In the genomic region with DNA sequence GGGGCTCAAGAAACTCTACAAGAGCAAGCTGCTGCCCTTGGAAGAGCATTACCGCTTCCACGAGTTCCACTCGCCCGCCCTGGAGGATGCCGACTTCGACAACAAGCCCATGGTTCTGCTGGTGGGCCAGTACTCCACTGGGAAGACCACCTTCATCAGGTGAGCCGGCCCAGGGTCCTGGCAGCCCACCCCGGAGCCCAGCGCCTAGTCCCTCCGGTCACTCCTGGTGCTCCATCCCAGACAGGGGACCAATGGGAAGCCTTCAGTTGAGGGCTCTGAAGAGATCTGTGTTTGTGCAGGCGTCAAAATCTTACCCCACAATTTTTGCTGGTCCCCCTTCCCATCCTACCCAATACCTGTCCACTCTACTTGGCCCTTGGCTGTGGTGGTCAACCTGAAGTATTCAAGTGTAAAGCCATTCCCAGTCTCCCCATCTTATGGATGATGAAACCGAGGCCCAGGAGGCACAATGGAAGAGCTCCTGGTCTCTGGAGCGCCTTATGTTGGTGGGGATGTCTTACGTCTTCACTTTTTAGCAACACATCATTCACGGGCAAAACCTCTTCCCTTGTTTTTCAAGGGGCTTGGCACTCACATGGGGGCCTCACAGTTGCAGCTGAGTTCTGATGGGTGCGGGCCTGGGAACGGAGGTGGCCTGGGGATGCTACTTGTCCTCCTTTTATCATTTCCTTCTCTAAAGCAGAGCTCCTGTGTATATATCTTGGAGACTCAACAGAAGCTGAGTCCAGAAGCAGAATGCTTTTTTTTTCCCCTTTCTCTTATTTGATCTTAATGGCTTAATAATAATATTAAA, we compare ENCODE assay signal across 8 cellular contexts. TPM values are rescaled to one million over a fixed set of nuclear protein-coding genes. Genes with fewer than 3 reads are reported as not detected.
DNase-seq lines count a peak whose midpoint lies in the region; ATAC-seq and TF ChIP-seq lines count a peak whose summit lies in the region.

No MANE protein-coding gene starts in this region.

- DNase-seq in cardiac muscle cell (ENCODE audit: low read depth in 1 of 2, low spot score in 1 of 2) (no peak), left cardiac atrium (no peak), choroid plexus epithelial cell (ENCODE audit: low read depth) (no peak), uterus (no peak), GF-D8 (lab: John Stamatoyannopoulos, UW) (no peak)

- no peak for ATAC-seq in left cardiac atrium
- ATAC-seq in HG03442 (IDR thresholded peaks at IDR 0.05; ENCODE audit: unreplicated experiment): no peak
- no peak for ATAC-seq in GM19467 (IDR thresholded peaks at IDR 0.05; ENCODE audit: unreplicated experiment)

- H3K4me1 ChIP-seq in cardiac muscle cell (ENCODE audit: low read depth): peaks cover 30% of the 10 kb centered on the region
- no peaks in the 10 kb centered on the region for H3K4me1 ChIP-seq in mucosa of rectum (ENCODE audit: control insufficient read depth in 2 of 2, insufficient read depth in 2 of 2, low read length in 2 of 2)
- H3K4me1 ChIP-seq in uterus: peaks cover 0 to 6% of the 10 kb centered on the region in 2 donors

- H3K4me3 ChIP-seq in cardiac muscle cell: peak overlapping the region; percentile 54
- H3K4me3 ChIP-seq in choroid plexus epithelial cell (ENCODE audit: low read depth, low read length): peak overlapping the region; percentile 88
- peak overlapping the region; percentile 68 to 73 for H3K4me3 ChIP-seq in mucosa of rectum (ENCODE audit: low read length in 2 of 2)
- H3K4me3 ChIP-seq in uterus: peak overlapping the region; percentile 53 to 68

- intact Hi-C loops in left cardiac atrium (cut with DNase I): loop anchor here in 1 of 2 donors (5.0 kb wide), 1 partner anchor 87 kb away; no protein-coding TSS in a partner anchor
- intact Hi-C loops in uterus (cut with DNase I; ENCODE audit: low total_unique reads): no loop called here

- no peak for TF ChIP-seq POLR2A in uterus (IDR thresholded peaks at IDR 0.05)

- H3K9ac ChIP-seq in mucosa of rectum (ENCODE audit: low read depth in 1 of 2, low read length in 2 of 2): peak overlapping the region in 1 of 2 donors; percentile 27

- H3K36me3 ChIP-seq in cardiac muscle cell: no peaks in the 10 kb centered on the region
- no peaks in the 10 kb centered on the region for H3K36me3 ChIP-seq in mucosa of rectum (ENCODE audit: control insufficient read depth in 2 of 2, insufficient read depth in 2 of 2, low read length in 2 of 2)
- no peaks in the 10 kb centered on the region for H3K36me3 ChIP-seq in uterus

- TF ChIP-seq CTCF in cardiac muscle cell (IDR thresholded peaks at IDR 0.05; ENCODE audit: low read depth, low read length) (no peak), choroid plexus epithelial cell (conservative IDR thresholded peaks at IDR 0.05; ENCODE audit: low read depth, low read length) (no peak), uterus (IDR thresholded peaks at IDR 0.05) (no peak)

- no peaks in the 10 kb centered on the region for H3K27me3 ChIP-seq in cardiac muscle cell
- no peaks in the 10 kb centered on the region for H3K27me3 ChIP-seq in mucosa of rectum (ENCODE audit: control insufficient read depth in 2 of 2, insufficient read depth in 2 of 2, low read length in 2 of 2)
- no peaks in the 10 kb centered on the region for H3K27me3 ChIP-seq in uterus

- H3K9me3 ChIP-seq in cardiac muscle cell (ENCODE audit: low read depth) (no peaks in the 10 kb centered on the region), mucosa of rectum (ENCODE audit: control insufficient read depth in 2 of 2, low read length in 2 of 2) (no peaks in the 10 kb centered on the region), uterus (no peaks in the 10 kb centered on the region)

- H3K27ac ChIP-seq in cardiac muscle cell: no peak overlapping the region
- no peak overlapping the region for H3K27ac ChIP-seq in mucosa of rectum (ENCODE audit: low read depth in 2 of 2, low read length in 2 of 2)
- H3K27ac ChIP-seq in uterus: peak overlapping the region; percentile 33 to 59

RNA-seq across cellular contexts. Expression of gene EHD3, which starts 0.9 kb away (rescaled TPM):
- total RNA-seq in cardiac muscle cell: 17.6 and 21.1 TPM in 2 replicates
- 12.3 and 15.5 TPM in 2 replicates for polyA plus RNA-seq in cardiac muscle cell
- total RNA-seq in left cardiac atrium: 10 to 100 TPM in 1 of 2 donors, 1 to 10 TPM in 1; 8.1 to 11.7 TPM
- 10 to 100 TPM in 1 of 4 donors, 1 to 10 TPM in 3; 2.6 to 13.1 (median 4.8) TPM for total RNA-seq in uterus

RNA-seq across cellular contexts. Expression of gene CAPN14, which starts 17.6 kb away (rescaled TPM):
- total RNA-seq in cardiac muscle cell (0.21 and 0.39 TPM in 2 replicates), left cardiac atrium (under 1 TPM; 0.12 to 0.26 TPM), uterus (under 1 TPM in 3 of 4 donors, not detected in 1; under 0.01 to 0.29 (median 0.14) TPM)
- not detected in 2 replicates for polyA plus RNA-seq in cardiac muscle cell

Comparison
In these comparisons a context has a peak if more than half of its experiments do, and no peak if none do; other contexts are left out.
1. H3K27ac ChIP-seq: peak in uterus (2 of 2); none in cardiac muscle cell (single experiment) and mucosa of rectum (0 of 2).
2. Peak in every context shown above with its lines, with median percentiles within 50 percentile points of each other: H3K4me3 ChIP-seq.